Comparison of ENCODE assay signal across 13 cellular contexts in genomic region chr2:46350030-46350699, GRCh38. TPM values are rescaled to one million over a fixed set of nuclear protein-coding genes. Genes with fewer than 3 reads are reported as not detected.
A peak's percentile ranks its signal among the peaks of the same experiment; 100 is the strongest.
DNase-seq lines count a peak whose midpoint lies in the region; ATAC-seq, FAIRE-seq and TF ChIP-seq lines count a peak whose summit lies in the region.
"Had no signal": no experiment of that assay in that cellular context is flagged by ENCODE, and none has a peak within 500 bp of the region (broad histone marks: within the 10 kb centered on the region; RNA-seq: fewer than 3 reads in every experiment).

No MANE protein-coding gene starts in this region.

- H2AFZ ChIP-seq in astrocyte (ENCODE audit: low read depth, low read length): no peak overlapping the region
- no peak overlapping the region for H2AFZ ChIP-seq in hepatocyte
- H2AFZ ChIP-seq in trophoblast cell (ENCODE audit: insufficient read depth, low read length, poor library complexity): no peak overlapping the region

- peak overlapping the region; percentile 67 to 93 (median 91) for H3K27ac Mint-ChIP-seq in CD4-positive, CD25-positive, alpha-beta regulatory T cell
- no peak overlapping the region for H3K27ac Mint-ChIP-seq in astrocyte (ENCODE audit: unreplicated experiment)
- peak overlapping the region; percentile 32 to 97 (median 91) for H3K27ac Mint-ChIP-seq in naive thymus-derived CD4-positive, alpha-beta T cell
- H3K27ac Mint-ChIP-seq: brain had no signal

- H3K27ac ChIP-seq in CD4-positive, CD25-positive, alpha-beta regulatory T cell (ENCODE audit: insufficient read depth, low read length, poor library complexity, severe bottlenecking): peak overlapping the region; percentile 16
- H3K27ac ChIP-seq in astrocyte (ENCODE audit: low read depth, low read length): no peak overlapping the region
- H3K27ac ChIP-seq in naive thymus-derived CD4-positive, alpha-beta T cell (ENCODE audit: low read depth, low read length): peak overlapping the region; percentile 34
- H3K27ac ChIP-seq in hepatocyte: no peak overlapping the region
- H3K27ac ChIP-seq in trophoblast cell (ENCODE audit: low read depth, low read length): no peak overlapping the region

- no peak overlapping the region for H2AK5ac ChIP-seq in trophoblast cell (ENCODE audit: low read length)

- H3K27me3 Mint-ChIP-seq in CD4-positive, CD25-positive, alpha-beta regulatory T cell: no peaks in the 10 kb centered on the region
- peaks cover 41% of the 10 kb centered on the region for H3K27me3 Mint-ChIP-seq in astrocyte (ENCODE audit: low read depth, unreplicated experiment)
- H3K27me3 Mint-ChIP-seq in naive thymus-derived CD4-positive, alpha-beta T cell: no peaks in the 10 kb centered on the region

- H3K79me2 ChIP-seq in astrocyte (ENCODE audit: insufficient read depth, low read length) (no peaks in the 10 kb centered on the region), hepatocyte (peaks cover 56% of the 10 kb centered on the region), trophoblast cell (ENCODE audit: control insufficient read depth, insufficient read depth, low read length, poor library complexity) (peaks cover 5% of the 10 kb centered on the region)

- H3K36me3 ChIP-seq in CD4-positive, CD25-positive, alpha-beta regulatory T cell (ENCODE audit: control insufficient read depth, insufficient read depth, low read length): no peaks in the 10 kb centered on the region
- H3K36me3 ChIP-seq in astrocyte (ENCODE audit: insufficient read depth, low read length): no peaks in the 10 kb centered on the region
- no peaks in the 10 kb centered on the region for H3K36me3 ChIP-seq in naive thymus-derived CD4-positive, alpha-beta T cell (ENCODE audit: control insufficient read depth in 2 of 3, insufficient read depth in 3 of 3, low read length in 3 of 3)
- no peaks in the 10 kb centered on the region for H3K36me3 ChIP-seq in hepatocyte (replicated peaks; ENCODE audit: insufficient read depth, low read depth)
- peaks cover 59 to 79% of the 10 kb centered on the region in 2 experiments for H3K36me3 ChIP-seq in trophoblast cell (ENCODE audit: control insufficient read depth in 1 of 2, insufficient read depth in 2 of 2, low read length in 2 of 2)

- intact Hi-C loops in naive thymus-derived CD4-positive, alpha-beta T cell (cut with micrococcal nuclease): loop anchor here (1.0 to 5.0 kb wide), 7 partner anchors 13 to 698 kb away; partner anchors contain the start of genes PRKCE (in 2 of the 2) and EPAS1 (in 1 of the 2)

- in situ Hi-C loops in KBM-7 (cut with MboI; ENCODE audit: low pct_unique_long_range_greater_than_20kb, low sequenced_read_pairs): no loop called here

- H3K79me1 ChIP-seq in trophoblast cell (ENCODE audit: low read length): no peaks in the 10 kb centered on the region

- no peaks in the 10 kb centered on the region for H3K9me2 ChIP-seq in hepatocyte (replicated peaks; ENCODE audit: insufficient read depth)

- H2BK5ac ChIP-seq in trophoblast cell (ENCODE audit: low read depth, low read length, poor library complexity): no peak overlapping the region

- H3K4me2 ChIP-seq in astrocyte (ENCODE audit: low read length): no peak overlapping the region
- no peak overlapping the region for H3K4me2 ChIP-seq in hepatocyte
- no peak overlapping the region for H3K4me2 ChIP-seq in trophoblast cell (ENCODE audit: low read length)

- H3K4me3 ChIP-seq in CD4-positive, CD25-positive, alpha-beta regulatory T cell (ENCODE audit: low read depth, low read length): no peak overlapping the region
- H3K4me3 ChIP-seq in astrocyte (ENCODE audit: insufficient read depth, low read depth, low read length) (no peak overlapping the region), hepatocyte (no peak overlapping the region), trophoblast cell (ENCODE audit: low read depth, low read length) (no peak overlapping the region)
- H3K4me3 ChIP-seq in naive thymus-derived CD4-positive, alpha-beta T cell (ENCODE audit: low read length): peak overlapping the region; percentile 22

- TF ChIP-seq CTCF in astrocyte (IDR thresholded peaks at IDR 0.05; ENCODE audit: insufficient read depth, low read depth, low read length) (no peak), hepatocyte (IDR thresholded peaks at IDR 0.05; ENCODE audit: poor library complexity) (no peak)

- H3K23ac ChIP-seq in trophoblast cell (ENCODE audit: low read length): no peak overlapping the region

- ATAC-seq in CD4-positive, CD25-positive, alpha-beta regulatory T cell (ENCODE audit: low read depth in 2 of 2): no peak
- no peak for ATAC-seq in naive thymus-derived CD4-positive, alpha-beta T cell

- H3K9me3 ChIP-seq in CD4-positive, CD25-positive, alpha-beta regulatory T cell (ENCODE audit: control insufficient read depth in 2 of 2, low read length in 2 of 2): no peaks in the 10 kb centered on the region
- H3K9me3 ChIP-seq in astrocyte (ENCODE audit: insufficient read depth, low read depth, low read length) (no peaks in the 10 kb centered on the region), hepatocyte (ENCODE audit: low read depth) (no peaks in the 10 kb centered on the region), trophoblast cell (ENCODE audit: insufficient read depth, low read depth, low read length) (no peaks in the 10 kb centered on the region)
- H3K9me3 ChIP-seq in naive thymus-derived CD4-positive, alpha-beta T cell (ENCODE audit: control insufficient read depth in 2 of 3, low read length in 3 of 3): no peaks in the 10 kb centered on the region

- DNase-seq in CD4-positive, CD25-positive, alpha-beta regulatory T cell: no peak
- peak; percentile 24 for DNase-seq in KBM-7
- peak; percentile 31 for DNase-seq in astrocyte (ENCODE audit: low read depth)
- DNase-seq in naive thymus-derived CD4-positive, alpha-beta T cell: peak in 1 of 9 donors; percentile 18
- no peak for DNase-seq in hepatocyte (ENCODE audit: low spot score)
- no peak for DNase-seq in NCI-H1092 (lab: John Stamatoyannopoulos, UW)
- DNase-seq in NCI-H82 (lab: John Stamatoyannopoulos, UW): no peak
- DNase-seq in trophoblast cell: no peak
- DNase-seq: NCI-H2171 treated with DMSO at 0.1 percent for 48 hours; posterior cingulate gyrus; stimulated activated CD4-positive, alpha-beta T cell treated with anti-CD3 and anti-CD28 coated beads, Interleukin-2, amount 100 ng/mL, for 24 hours; T-helper 9 cell had no signal

- peaks cover 42% of the 10 kb centered on the region for H3K4me1 ChIP-seq in CD4-positive, CD25-positive, alpha-beta regulatory T cell (ENCODE audit: control insufficient read depth, insufficient read depth, low read length, poor library complexity, severe bottlenecking)
- H3K4me1 ChIP-seq in astrocyte (ENCODE audit: insufficient read depth, low read length) (no peaks in the 10 kb centered on the region), hepatocyte (ENCODE audit: insufficient read depth) (peaks cover 15% of the 10 kb centered on the region), trophoblast cell (ENCODE audit: control insufficient read depth in 1 of 2, insufficient read depth in 2 of 2, low read length in 2 of 2) (peaks cover 0 to 3% of the 10 kb centered on the region in 2 experiments)
- H3K4me1 ChIP-seq in naive thymus-derived CD4-positive, alpha-beta T cell (ENCODE audit: control insufficient read depth in 2 of 2, insufficient read depth in 2 of 2, low read length in 2 of 2): peaks cover 29 to 70% of the 10 kb centered on the region in 2 donors

- H3K18ac ChIP-seq in trophoblast cell (ENCODE audit: low read length): no peak overlapping the region

- POLR2A ChIA-PET in naive thymus-derived CD4-positive, alpha-beta T cell (lab: Charles Lee): interaction anchor here (0.6 kb wide), 1 partner anchor 1029 kb away, joined by 3 read pairs; no protein-coding TSS in a partner anchor

- 91% methylated on average over 9 of the region's 9 CpGs for WGBS in hepatocyte (ENCODE audit: low lambda C conversion rate, missing lambda C conversion rate)
- no CpG with 5 or more reads among the region's 9 CpGs for WGBS in trophoblast cell (ENCODE audit: extremely low coverage, insufficient coverage, insufficient read length)

- no peak for FAIRE-seq in astrocyte (lab: Jason Lieb, UNC)

- H3K27me3 ChIP-seq in CD4-positive, CD25-positive, alpha-beta regulatory T cell (ENCODE audit: control insufficient read depth, insufficient read depth, low read length): no peaks in the 10 kb centered on the region
- H3K27me3 ChIP-seq in astrocyte (ENCODE audit: insufficient read depth, low read length) (peaks cover 3% of the 10 kb centered on the region), hepatocyte (no peaks in the 10 kb centered on the region), trophoblast cell (ENCODE audit: insufficient read depth, low read length) (no peaks in the 10 kb centered on the region)
- H3K27me3 ChIP-seq in naive thymus-derived CD4-positive, alpha-beta T cell (ENCODE audit: control insufficient read depth in 2 of 2, insufficient read depth in 2 of 2, low read length in 2 of 2): no peaks in the 10 kb centered on the region

- no peak overlapping the region for H2BK120ac ChIP-seq in trophoblast cell (ENCODE audit: insufficient read depth, low read length, poor library complexity)

- H3K4me3 Mint-ChIP-seq in CD4-positive, CD25-positive, alpha-beta regulatory T cell: peak overlapping the region; percentile 18 to 86 (median 40)
- H3K4me3 Mint-ChIP-seq in astrocyte (ENCODE audit: unreplicated experiment): no peak overlapping the region
- H3K4me3 Mint-ChIP-seq in naive thymus-derived CD4-positive, alpha-beta T cell: peak overlapping the region; percentile 72 to 93 (median 83)
- H3K4me3 Mint-ChIP-seq: brain had no signal

- no peak overlapping the region for H4K91ac ChIP-seq in trophoblast cell (ENCODE audit: low read depth, low read length)

- peaks cover 9 to 65% (median 35%) of the 10 kb centered on the region in 4 donors for H3K4me1 Mint-ChIP-seq in CD4-positive, CD25-positive, alpha-beta regulatory T cell
- no peaks in the 10 kb centered on the region for H3K4me1 Mint-ChIP-seq in astrocyte (ENCODE audit: low read depth, unreplicated experiment)
- peaks cover 40 to 93% (median 89%) of the 10 kb centered on the region in 7 donors for H3K4me1 Mint-ChIP-seq in naive thymus-derived CD4-positive, alpha-beta T cell
- H3K4me1 Mint-ChIP-seq: brain had no signal

- H3K4ac ChIP-seq in trophoblast cell (ENCODE audit: low read depth, low read length): no peak overlapping the region

- CTCF ChIA-PET in naive thymus-derived CD4-positive, alpha-beta T cell (lab: Charles Lee): interaction anchor here (0.5 to 1.4 kb wide), 2 partner anchors 112 to 289 kb away, joined by 3 to 5 read pairs; no protein-coding TSS in a partner anchor

- H4K20me1 ChIP-seq in astrocyte (ENCODE audit: insufficient read depth, low read length): no peaks in the 10 kb centered on the region
- peaks cover 15% of the 10 kb centered on the region for H4K20me1 ChIP-seq in hepatocyte (ENCODE audit: insufficient read depth, poor library complexity, severe bottlenecking)

- H3K9ac ChIP-seq in astrocyte (ENCODE audit: low read length): no peak overlapping the region
- H3K9ac ChIP-seq in trophoblast cell (ENCODE audit: low read length): no peak overlapping the region

- H3K9me3 Mint-ChIP-seq in CD4-positive, CD25-positive, alpha-beta regulatory T cell: peaks cover 0 to 2% (median 0%) of the 10 kb centered on the region in 7 donors
- H3K9me3 Mint-ChIP-seq in astrocyte (ENCODE audit: unreplicated experiment): peaks cover 3% of the 10 kb centered on the region
- no peaks in the 10 kb centered on the region for H3K9me3 Mint-ChIP-seq in naive thymus-derived CD4-positive, alpha-beta T cell
- H3K9me3 Mint-ChIP-seq: brain had no signal

- no peak overlapping the region for H4K8ac ChIP-seq in trophoblast cell (ENCODE audit: low read depth, low read length)

- H3K14ac ChIP-seq in trophoblast cell (ENCODE audit: low read length): no peak overlapping the region

- no peak overlapping the region for H4K12ac ChIP-seq in trophoblast cell (ENCODE audit: low read depth, low read length)

- H2BK12ac ChIP-seq in trophoblast cell (ENCODE audit: low read length): no peak overlapping the region

- H3K36me3 Mint-ChIP-seq in CD4-positive, CD25-positive, alpha-beta regulatory T cell: no peaks in the 10 kb centered on the region
- H3K36me3 Mint-ChIP-seq in astrocyte (ENCODE audit: low read depth, unreplicated experiment): peaks cover 24% of the 10 kb centered on the region
- peaks cover 0 to 20% (median 0%) of the 10 kb centered on the region in 5 donors for H3K36me3 Mint-ChIP-seq in naive thymus-derived CD4-positive, alpha-beta T cell
- H3K36me3 Mint-ChIP-seq: brain had no signal

RNA-seq across cellular contexts. Expression of gene EPAS1, which starts 53.0 kb away (rescaled TPM):
- total RNA-seq in CD4-positive, CD25-positive, alpha-beta regulatory T cell: 4.4 TPM
- under 1 TPM in 2 of 4 donors, not detected in 2; 0.22 to 0.31 TPM for polyA plus RNA-seq in CD4-positive, CD25-positive, alpha-beta regulatory T cell
- total RNA-seq in astrocyte (42.8 and 42.9 TPM in 2 replicates), hepatocyte (98.3 and 112 TPM in 2 replicates)
- total RNA-seq in naive thymus-derived CD4-positive, alpha-beta T cell: 10 to 100 TPM in 2 of 5 experiments, 1 to 10 TPM in 3; 1.6 to 17.0 (median 6.4) TPM
- polyA plus RNA-seq in naive thymus-derived CD4-positive, alpha-beta T cell: under 1 TPM in 1 of 2 donors, not detected in 1; 0.18 TPM
- 111 and 115 TPM in 2 replicates for polyA plus RNA-seq in hepatocyte
- 1,165 and 1,253 TPM in 2 replicates for polyA plus RNA-seq in trophoblast cell (2013)

Comparison
In these comparisons a context has a peak if more than half of its experiments do, and no peak if none do; other contexts are left out.
1. DNase-seq: peak in KBM-7 (single experiment) and astrocyte (single experiment); none in CD4-positive, CD25-positive, alpha-beta regulatory T cell (0 of 3), hepatocyte (single experiment), NCI-H1092 (single experiment), NCI-H82 (single experiment) and trophoblast cell (0 of 2).
2. H3K27ac ChIP-seq: peak in CD4-positive, CD25-positive, alpha-beta regulatory T cell (single experiment) and naive thymus-derived CD4-positive, alpha-beta T cell (single experiment); none in astrocyte (single experiment), hepatocyte (single experiment) and trophoblast cell (single experiment).